Comparison of ENCODE assay signal across 10 cellular contexts in the genomic region with DNA sequence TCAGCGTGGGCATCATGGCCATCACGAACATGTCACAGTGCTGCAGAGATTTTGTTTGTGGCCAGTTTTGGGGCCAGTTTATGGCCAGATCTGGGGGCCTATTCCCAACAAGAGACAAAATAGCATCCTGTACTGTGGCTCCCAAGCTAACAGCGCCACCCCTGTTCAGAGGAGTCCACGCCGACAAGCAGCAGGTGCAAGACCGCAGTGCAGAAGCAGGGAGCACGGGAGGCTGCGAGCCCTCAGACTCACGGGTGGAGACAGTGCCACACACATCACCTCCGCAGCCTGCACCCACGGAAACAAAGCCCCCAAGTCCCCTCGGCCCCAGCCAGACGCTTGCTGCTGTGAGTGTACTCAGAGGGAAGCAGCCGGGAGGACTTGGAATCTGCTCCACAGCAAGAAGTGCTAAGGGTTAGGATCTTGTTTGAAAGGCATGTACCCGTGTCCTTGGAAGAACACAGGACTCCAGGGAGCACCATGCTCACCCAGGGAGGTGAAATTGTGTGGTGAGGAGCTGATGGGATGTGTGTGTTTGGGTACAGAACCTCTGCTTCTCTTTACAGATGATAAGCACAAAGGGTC. TPM values are rescaled to one million over a fixed set of nuclear protein-coding genes. Genes with fewer than 3 reads are reported as not detected.
DNase-seq lines count a peak whose midpoint lies in the region; ATAC-seq and TF ChIP-seq lines count a peak whose summit lies in the region.
"Had no signal": no experiment of that assay in that cellular context is flagged by ENCODE, and none has a peak within 500 bp of the region (broad histone marks: within the 10 kb centered on the region; RNA-seq: fewer than 3 reads in every experiment).

No MANE protein-coding gene starts in this region.

- H3K9me3 ChIP-seq in AG04450 (ENCODE audit: control insufficient read depth, insufficient read depth, low read length) (no peaks in the 10 kb centered on the region; the same call in 1 of the 2 replicates), SK-N-SH (no peaks in the 10 kb centered on the region), suprapubic skin (no peaks in the 10 kb centered on the region)

- no peak for TF ChIP-seq POLR2A in suprapubic skin (IDR thresholded peaks at IDR 0.05)

- H4K20me1 ChIP-seq in SK-N-SH (ENCODE audit: insufficient read depth): no peaks in the 10 kb centered on the region

- TF ChIP-seq RAD21 in SK-N-SH (IDR thresholded peaks at IDR 0.05; ENCODE audit: low read length): peak; percentile 55

- peaks cover 3% of the 10 kb centered on the region for H3F3A ChIP-seq in SK-N-SH (replicated peaks; ENCODE audit: insufficient read depth)

- H2AFZ ChIP-seq in SK-N-SH (ENCODE audit: low read depth): no peak overlapping the region

- H3K79me2 ChIP-seq in SK-N-SH (ENCODE audit: insufficient read depth): no peaks in the 10 kb centered on the region

- DNase-seq in AG04450 (ENCODE audit: low read depth, low spot score) (no peak), GM12864 (ENCODE audit: low read depth) (no peak), SK-N-SH (peak; percentile 44), fibroblast of mammary gland (ENCODE audit: low read depth) (peak; percentile 6), suprapubic skin (ENCODE audit: low spot score in 2 of 2) (no peak), NCI-H345 treated with DMSO at 0.1 percent for 48 hours (lab: John Stamatoyannopoulos, UW; ENCODE audit: unreplicated experiment) (no peak), 8988T (no peak)
- DNase-seq: NCI-H510A treated with DMSO at 0.1 percent for 48 hours, substantia nigra had no signal

- no peak overlapping the region for H3K27ac ChIP-seq in AG04450 (ENCODE audit: low read depth, low read length)
- H3K27ac ChIP-seq in SK-N-SH (ENCODE audit: low read depth in 2 of 2, low read length in 1 of 2): no peak overlapping the region
- no peak overlapping the region for H3K27ac ChIP-seq in suprapubic skin

- H3K4me2 ChIP-seq in SK-N-SH: no peak overlapping the region

- H3K27me3 ChIP-seq in AG04450 (ENCODE audit: control insufficient read depth, insufficient read depth, low read length): peaks cover 40% of the 10 kb centered on the region
- H3K27me3 ChIP-seq in SK-N-SH (ENCODE audit: insufficient read depth): no peaks in the 10 kb centered on the region
- H3K27me3 ChIP-seq in suprapubic skin: peaks cover 2% of the 10 kb centered on the region

- no peak overlapping the region for H3K9ac ChIP-seq in SK-N-SH

- TF ChIP-seq CTCF in AG04450 (IDR thresholded peaks at IDR 0.05; ENCODE audit: low read depth, low read length) (peak; percentile 47), GM12864 (IDR thresholded peaks at IDR 0.05; ENCODE audit: low read depth, low read length, missing control alignments) (peak; percentile 25), SK-N-SH (IDR thresholded peaks at IDR 0.05) (peak; percentile 48), fibroblast of mammary gland (conservative IDR thresholded peaks at IDR 0.05; ENCODE audit: control insufficient read depth, insufficient read depth, low read depth, low read length) (peak; percentile 29), suprapubic skin (IDR thresholded peaks at IDR 0.05) (peak in 1 of 2 donors; percentile 13)

- 35% methylated on average over 14 of the region's 15 CpGs for WGBS in SK-N-SH (ENCODE audit: low lambda C conversion rate)
- WGBS in suprapubic skin: 49% methylated on average over 14 of the region's 15 CpGs

- TF ChIP-seq EP300 in SK-N-SH (IDR thresholded peaks at IDR 0.05; ENCODE audit: borderline replicate concordance in 1 of 2, low read depth in 1 of 2, low read length in 1 of 2) (no peak), suprapubic skin (IDR thresholded peaks at IDR 0.05) (no peak)

- H3K4me3 ChIP-seq in AG04450 (ENCODE audit: low read depth, low read length): no peak overlapping the region
- no peak overlapping the region for H3K4me3 ChIP-seq in GM12864 (ENCODE audit: low read depth, low read length)
- H3K4me3 ChIP-seq in SK-N-SH (ENCODE audit: low read depth in 2 of 2, low read length in 1 of 2): no peak overlapping the region
- H3K4me3 ChIP-seq in fibroblast of mammary gland (ENCODE audit: control insufficient read depth, low read depth, low read length): no peak overlapping the region
- no peak overlapping the region for H3K4me3 ChIP-seq in suprapubic skin

- H3K4me1 ChIP-seq in SK-N-SH (ENCODE audit: control insufficient read depth in 1 of 2, insufficient read depth in 2 of 2, low read depth in 1 of 2, low read length in 1 of 2) (no peaks in the 10 kb centered on the region), suprapubic skin (peaks cover under 1% of the 10 kb centered on the region)

- POLR2A ChIA-PET in AG04450 (lab: Yijun Ruan, JAX) (no interaction called here), SK-N-SH (lab: Yijun Ruan, JAX) (no interaction called here)

- H3K36me3 ChIP-seq in SK-N-SH (replicated peaks in 1 of 2; ENCODE audit: control insufficient read depth in 1 of 2, insufficient read depth in 2 of 2, low read length in 1 of 2) (no peaks in the 10 kb centered on the region), suprapubic skin (no peaks in the 10 kb centered on the region)

- ATAC-seq in HG03159 (IDR thresholded peaks at IDR 0.05; ENCODE audit: unreplicated experiment): no peak

- H3K9me2 ChIP-seq in SK-N-SH: no peaks in the 10 kb centered on the region

- CTCF ChIA-PET in AG04450 (lab: Charles Lee): interaction anchor here (0.5 to 1.0 kb wide), 3 partner anchors 56 to 176 kb away, joined by 3 to 5 read pairs (median 3); no protein-coding TSS in a partner anchor
- CTCF ChIA-PET in SK-N-SH (lab: Yijun Ruan, JAX): interaction anchor here (0.7 to 1.5 kb wide), 5 partner anchors 9 to 176 kb away, joined by 3 to 5 read pairs (median 3); no protein-coding TSS in a partner anchor

TF ChIP-seq in SK-N-SH, 30 proteins besides CTCF, POLR2A, EP300 and RAD21:
- TF ChIP-seq SMC3 (IDR thresholded peaks at IDR 0.05; ENCODE audit: low read depth, low read length) (peak; percentile 35; the same call in 1 of the 2 replicates), YY1 (IDR thresholded peaks at IDR 0.05; ENCODE audit: low read depth) (no peak)

RNA-seq across cellular contexts. Expression of gene TCP10L, which starts 7.1 kb away (rescaled TPM):
- polyA plus RNA-seq in AG04450 (2011; rRNA removed) (0.12 and 0.19 TPM in 2 replicates), SK-N-SH (2012; rRNA removed) (0.08 and 0.33 TPM in 2 replicates)
- polyA minus RNA-seq in AG04450 (2011; rRNA and poly(A)+ RNA removed): not detected in 2 replicates
- polyA plus RNA-seq in SK-N-SH (2012; cell fraction: cytosol; rRNA removed): 0.08 and 0.18 TPM in 2 replicates
- polyA plus RNA-seq in SK-N-SH (2012; cell fraction: nucleus; rRNA removed): 0.23 and 0.46 TPM in 2 replicates
- total RNA-seq in suprapubic skin: 1 to 10 TPM in 1 of 4 donors, not detected in 3; 2.2 TPM

RNA-seq across cellular contexts. Expression of gene CFAP298, which starts 34.0 kb away (rescaled TPM):
- polyA plus RNA-seq in AG04450 (2011; rRNA removed): 18.6 and 21.2 TPM in 2 replicates
- 4.6 and 4.9 TPM in 2 replicates for polyA minus RNA-seq in AG04450 (2011; rRNA and poly(A)+ RNA removed)
- polyA plus RNA-seq in SK-N-SH (2012; rRNA removed): 57.8 and 59.1 TPM in 2 replicates
- 55.8 and 67.5 TPM in 2 replicates for polyA plus RNA-seq in SK-N-SH (2012; cell fraction: cytosol; rRNA removed)
- polyA plus RNA-seq in SK-N-SH (2012; cell fraction: nucleus; rRNA removed): 60.0 and 73.2 TPM in 2 replicates
- total RNA-seq in suprapubic skin: 10 to 100 TPM; 26.0 to 37.1 (median 31.5) TPM

Comparison
In these comparisons a context has a peak if more than half of its experiments do, and no peak if none do; other contexts are left out.
1. DNase-seq: peak in SK-N-SH (single experiment) and fibroblast of mammary gland (single experiment); none in AG04450 (single experiment), GM12864 (single experiment), suprapubic skin (0 of 2), NCI-H345 treated with DMSO at 0.1 percent for 48 hours (single experiment) and 8988T (single experiment).